Comparison of ENCODE assay signal across 1 cellular context in the genomic region with DNA sequence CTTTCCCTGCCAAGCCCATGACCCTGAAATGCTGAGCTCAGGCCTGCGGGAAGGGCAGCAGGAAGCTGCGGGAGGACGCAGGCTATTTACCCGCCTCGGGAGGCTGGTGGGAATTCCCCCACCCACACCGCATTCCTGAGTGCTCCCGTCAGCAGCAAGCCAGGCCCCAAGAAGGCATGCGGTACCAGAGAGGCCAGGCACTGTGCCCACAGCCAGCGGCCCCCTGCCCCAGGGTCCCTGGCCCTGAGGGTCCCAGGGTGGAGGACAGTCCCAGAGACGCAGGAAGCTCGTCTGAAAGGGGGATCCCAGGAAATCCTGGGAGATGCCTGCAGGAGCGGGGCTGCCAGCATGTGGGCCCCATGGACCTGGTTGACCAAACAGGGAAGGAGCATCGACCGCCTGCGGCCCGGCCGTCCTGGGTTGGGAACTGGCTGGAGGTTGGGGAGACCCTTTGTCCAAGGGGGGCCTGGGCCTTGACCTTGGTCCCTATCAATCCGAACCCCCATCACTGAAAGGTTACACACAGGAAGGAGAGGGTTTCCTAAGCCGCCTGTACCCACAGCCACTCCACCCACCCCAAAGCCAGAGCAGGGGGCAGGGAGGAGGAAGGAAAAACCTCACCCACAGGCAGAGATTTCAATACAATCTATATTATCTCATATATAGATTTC.
A peak's percentile ranks its signal among the peaks of the same experiment; 100 is the strongest.
TF ChIP-seq lines count a peak whose summit lies in the region.

No MANE protein-coding gene starts in this region.

TF ChIP-seq in HepG2, 621 proteins besides CTCF, POLR2A, EP300 and RAD21 (continued from another document and continues in another):
- TF ChIP-seq, protein P1, sequence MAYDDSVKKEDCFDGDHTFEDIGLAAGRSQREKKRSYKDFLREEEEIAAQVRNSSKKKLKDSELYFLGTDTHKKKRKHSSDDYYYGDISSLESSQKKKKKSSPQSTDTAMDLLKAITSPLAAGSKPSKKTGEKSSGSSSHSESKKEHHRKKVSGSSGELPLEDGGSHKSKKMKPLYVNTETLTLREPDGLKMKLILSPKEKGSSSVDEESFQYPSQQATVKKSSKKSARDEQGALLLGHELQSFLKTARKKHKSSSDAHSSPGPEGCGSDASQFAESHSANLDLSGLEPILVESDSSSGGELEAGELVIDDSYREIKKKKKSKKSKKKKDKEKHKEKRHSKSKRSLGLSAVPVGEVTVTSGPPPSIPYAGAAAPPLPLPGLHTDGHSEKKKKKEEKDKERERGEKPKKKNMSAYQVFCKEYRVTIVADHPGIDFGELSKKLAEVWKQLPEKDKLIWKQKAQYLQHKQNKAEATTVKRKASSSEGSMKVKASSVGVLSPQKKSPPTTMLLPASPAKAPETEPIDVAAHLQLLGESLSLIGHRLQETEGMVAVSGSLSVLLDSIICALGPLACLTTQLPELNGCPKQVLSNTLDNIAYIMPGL (CRISPR knock-in tag; IDR thresholded peaks at IDR 0.05; ENCODE audit: borderline replicate concordance in 1 of 2, low read depth in 1 of 2), result no peak; a peak in 2 of 4 replicates
- TF ChIP-seq NRL (CRISPR knock-in tag; IDR thresholded peaks at IDR 0.05; ENCODE audit: borderline replicate concordance) (peak; percentile 67; the same call in 1 of the 2 replicates), ZNF761 (CRISPR knock-in tag; conservative IDR thresholded peaks at IDR 0.05) (no peak), HHEX (CRISPR knock-in tag; IDR thresholded peaks at IDR 0.05) (no peak), NR2F6 (IDR thresholded peaks at IDR 0.05) (no peak), NR2F6 (CRISPR knock-in tag; IDR thresholded peaks at IDR 0.05) (peak; percentile 53), ZNF749 (CRISPR knock-in tag; IDR thresholded peaks at IDR 0.05; ENCODE audit: borderline replicate concordance) (no peak), MED13 (CRISPR knock-in tag; IDR thresholded peaks at IDR 0.05) (no peak), SRSF4 (IDR thresholded peaks at IDR 0.05; ENCODE audit: low read depth, low read length, poor library complexity, severe bottlenecking) (no peak), SMAD3 (CRISPR knock-in tag; IDR thresholded peaks at IDR 0.05) (0 out of 2 replicates have a peak, but pooled peaks have one; percentile 25), ZNF644 (CRISPR knock-in tag; IDR thresholded peaks at IDR 0.05; ENCODE audit: low read depth) (no peak), KDM6A (CRISPR knock-in tag; IDR thresholded peaks at IDR 0.05; ENCODE audit: low read depth) (no peak), TOPORS (CRISPR knock-in tag; IDR thresholded peaks at IDR 0.05) (no peak), ZBTB34 (CRISPR knock-in tag; IDR thresholded peaks at IDR 0.05) (peak; percentile 71), MED8 (CRISPR knock-in tag; IDR thresholded peaks at IDR 0.05; ENCODE audit: insufficient replicate concordance) (no peak), ZNF205 (CRISPR knock-in tag; IDR thresholded peaks at IDR 0.05) (no peak), TARDBP (CRISPR knock-in tag; IDR thresholded peaks at IDR 0.05) (peak; percentile 83; the same call in 1 of the 2 replicates), ETV5 (CRISPR knock-in tag; IDR thresholded peaks at IDR 0.05; ENCODE audit: borderline replicate concordance) (peak; percentile 87), TEAD2 (CRISPR knock-in tag; IDR thresholded peaks at IDR 0.05) (no peak), TBL1XR1 (IDR thresholded peaks at IDR 0.05; ENCODE audit: borderline replicate concordance, low read length, partially characterized antibody) (no peak), ZNF572 (CRISPR knock-in tag; IDR thresholded peaks at IDR 0.05) (0 out of 2 replicates have a peak, but pooled peaks have one; percentile 71), ZNF580 (CRISPR knock-in tag; IDR thresholded peaks at IDR 0.05; ENCODE audit: borderline replicate concordance, low read depth) (no peak; the same call in 1 of the 2 replicates), AGO2 (optimal IDR thresholded peaks at IDR 0.05; ENCODE audit: low read depth, low read length) (peak; percentile 87), TSC22D2 (CRISPR knock-in tag; IDR thresholded peaks at IDR 0.05; ENCODE audit: borderline replicate concordance) (no peak), YEATS2 (CRISPR knock-in tag; IDR thresholded peaks at IDR 0.05; ENCODE audit: borderline replicate concordance) (peak; percentile 67; the same call in 1 of the 2 replicates), ZSCAN21 (CRISPR knock-in tag; IDR thresholded peaks at IDR 0.05; ENCODE audit: borderline replicate concordance) (peak; percentile 45; the same call in 1 of the 2 replicates), ZNF260 (CRISPR knock-in tag; IDR thresholded peaks at IDR 0.05; ENCODE audit: borderline replicate concordance, low read depth) (no peak), ZNF770 (CRISPR knock-in tag; IDR thresholded peaks at IDR 0.05) (peak; percentile 73), ZSCAN31 (CRISPR knock-in tag; IDR thresholded peaks at IDR 0.05; ENCODE audit: low read depth) (no peak), ARNT (IDR thresholded peaks at IDR 0.05) (no peak), ZNF256 (CRISPR knock-in tag; conservative IDR thresholded peaks at IDR 0.05) (no peak), MIER2 (CRISPR knock-in tag; IDR thresholded peaks at IDR 0.05) (no peak), ZNF775 (CRISPR knock-in tag; IDR thresholded peaks at IDR 0.05; ENCODE audit: borderline replicate concordance) (no peak), ZBTB20 (CRISPR knock-in tag; IDR thresholded peaks at IDR 0.05; ENCODE audit: borderline replicate concordance, low read depth) (peak; percentile 81; the same call in 1 of the 2 replicates), POGZ (CRISPR knock-in tag; IDR thresholded peaks at IDR 0.05) (no peak)
- TF ChIP-seq, protein P2, sequence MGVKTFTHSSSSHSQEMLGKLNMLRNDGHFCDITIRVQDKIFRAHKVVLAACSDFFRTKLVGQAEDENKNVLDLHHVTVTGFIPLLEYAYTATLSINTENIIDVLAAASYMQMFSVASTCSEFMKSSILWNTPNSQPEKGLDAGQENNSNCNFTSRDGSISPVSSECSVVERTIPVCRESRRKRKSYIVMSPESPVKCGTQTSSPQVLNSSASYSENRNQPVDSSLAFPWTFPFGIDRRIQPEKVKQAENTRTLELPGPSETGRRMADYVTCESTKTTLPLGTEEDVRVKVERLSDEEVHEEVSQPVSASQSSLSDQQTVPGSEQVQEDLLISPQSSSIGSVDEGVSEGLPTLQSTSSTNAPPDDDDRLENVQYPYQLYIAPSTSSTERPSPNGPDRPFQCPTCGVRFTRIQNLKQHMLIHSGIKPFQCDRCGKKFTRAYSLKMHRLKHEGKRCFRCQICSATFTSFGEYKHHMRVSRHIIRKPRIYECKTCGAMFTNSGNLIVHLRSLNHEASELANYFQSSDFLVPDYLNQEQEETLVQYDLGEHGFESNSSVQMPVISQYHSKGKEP (CRISPR knock-in tag; IDR thresholded peaks at IDR 0.05), result no peak
- TF ChIP-seq, protein P3, sequence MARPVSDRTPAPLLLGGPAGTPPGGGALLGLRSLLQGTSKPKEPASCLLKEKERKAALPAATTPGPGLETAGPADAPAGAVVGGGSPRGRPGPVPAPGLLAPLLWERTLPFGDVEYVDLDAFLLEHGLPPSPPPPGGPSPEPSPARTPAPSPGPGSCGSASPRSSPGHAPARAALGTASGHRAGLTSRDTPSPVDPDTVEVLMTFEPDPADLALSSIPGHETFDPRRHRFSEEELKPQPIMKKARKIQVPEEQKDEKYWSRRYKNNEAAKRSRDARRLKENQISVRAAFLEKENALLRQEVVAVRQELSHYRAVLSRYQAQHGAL (CRISPR knock-in tag; IDR thresholded peaks at IDR 0.05; ENCODE audit: not compliant biosample characterization), result peak; percentile 85
- TF ChIP-seq, protein P4, sequence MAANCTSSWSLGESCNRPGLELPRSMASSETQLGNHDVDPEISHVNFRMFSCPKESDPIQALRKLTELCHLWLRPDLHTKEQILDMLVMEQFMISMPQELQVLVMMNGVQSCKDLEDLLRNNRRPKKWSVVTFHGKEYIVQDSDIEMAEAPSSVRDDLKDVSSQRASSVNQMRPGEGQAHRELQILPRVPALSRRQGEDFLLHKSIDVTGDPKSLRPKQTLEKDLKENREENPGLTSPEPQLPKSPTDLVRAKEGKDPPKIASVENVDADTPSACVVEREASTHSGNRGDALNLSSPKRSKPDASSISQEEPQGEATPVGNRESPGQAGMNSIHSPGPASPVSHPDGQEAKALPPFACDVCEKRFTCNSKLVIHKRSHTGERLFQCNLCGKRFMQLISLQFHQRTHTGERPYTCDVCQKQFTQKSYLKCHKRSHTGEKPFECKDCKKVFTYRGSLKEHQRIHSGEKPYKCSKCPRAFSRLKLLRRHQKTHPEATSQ (CRISPR knock-in tag; IDR thresholded peaks at IDR 0.05; ENCODE audit: borderline replicate concordance), result no peak
- TF ChIP-seq, protein P5, sequence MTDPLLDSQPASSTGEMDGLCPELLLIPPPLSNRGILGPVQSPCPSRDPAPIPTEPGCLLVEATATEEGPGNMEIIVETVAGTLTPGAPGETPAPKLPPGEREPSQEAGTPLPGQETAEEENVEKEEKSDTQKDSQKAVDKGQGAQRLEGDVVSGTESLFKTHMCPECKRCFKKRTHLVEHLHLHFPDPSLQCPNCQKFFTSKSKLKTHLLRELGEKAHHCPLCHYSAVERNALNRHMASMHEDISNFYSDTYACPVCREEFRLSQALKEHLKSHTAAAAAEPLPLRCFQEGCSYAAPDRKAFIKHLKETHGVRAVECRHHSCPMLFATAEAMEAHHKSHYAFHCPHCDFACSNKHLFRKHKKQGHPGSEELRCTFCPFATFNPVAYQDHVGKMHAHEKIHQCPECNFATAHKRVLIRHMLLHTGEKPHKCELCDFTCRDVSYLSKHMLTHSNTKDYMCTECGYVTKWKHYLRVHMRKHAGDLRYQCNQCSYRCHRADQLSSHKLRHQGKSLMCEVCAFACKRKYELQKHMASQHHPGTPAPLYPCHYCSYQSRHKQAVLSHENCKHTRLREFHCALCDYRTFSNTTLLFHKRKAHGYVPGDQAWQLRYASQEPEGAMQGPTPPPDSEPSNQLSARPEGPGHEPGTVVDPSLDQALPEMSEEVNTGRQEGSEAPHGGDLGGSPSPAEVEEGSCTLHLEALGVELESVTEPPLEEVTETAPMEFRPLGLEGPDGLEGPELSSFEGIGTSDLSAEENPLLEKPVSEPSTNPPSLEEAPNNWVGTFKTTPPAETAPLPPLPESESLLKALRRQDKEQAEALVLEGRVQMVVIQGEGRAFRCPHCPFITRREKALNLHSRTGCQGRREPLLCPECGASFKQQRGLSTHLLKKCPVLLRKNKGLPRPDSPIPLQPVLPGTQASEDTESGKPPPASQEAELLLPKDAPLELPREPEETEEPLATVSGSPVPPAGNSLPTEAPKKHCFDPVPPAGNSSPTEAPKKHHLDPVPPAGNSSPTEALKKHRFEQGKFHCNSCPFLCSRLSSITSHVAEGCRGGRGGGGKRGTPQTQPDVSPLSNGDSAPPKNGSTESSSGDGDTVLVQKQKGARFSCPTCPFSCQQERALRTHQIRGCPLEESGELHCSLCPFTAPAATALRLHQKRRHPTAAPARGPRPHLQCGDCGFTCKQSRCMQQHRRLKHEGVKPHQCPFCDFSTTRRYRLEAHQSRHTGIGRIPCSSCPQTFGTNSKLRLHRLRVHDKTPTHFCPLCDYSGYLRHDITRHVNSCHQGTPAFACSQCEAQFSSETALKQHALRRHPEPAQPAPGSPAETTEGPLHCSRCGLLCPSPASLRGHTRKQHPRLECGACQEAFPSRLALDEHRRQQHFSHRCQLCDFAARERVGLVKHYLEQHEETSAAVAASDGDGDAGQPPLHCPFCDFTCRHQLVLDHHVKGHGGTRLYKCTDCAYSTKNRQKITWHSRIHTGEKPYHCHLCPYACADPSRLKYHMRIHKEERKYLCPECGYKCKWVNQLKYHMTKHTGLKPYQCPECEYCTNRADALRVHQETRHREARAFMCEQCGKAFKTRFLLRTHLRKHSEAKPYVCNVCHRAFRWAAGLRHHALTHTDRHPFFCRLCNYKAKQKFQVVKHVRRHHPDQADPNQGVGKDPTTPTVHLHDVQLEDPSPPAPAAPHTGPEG (CRISPR knock-in tag; IDR thresholded peaks at IDR 0.05), result 0 out of 2 replicates have a peak, but pooled peaks have one; percentile 37
- TF ChIP-seq, protein P6, sequence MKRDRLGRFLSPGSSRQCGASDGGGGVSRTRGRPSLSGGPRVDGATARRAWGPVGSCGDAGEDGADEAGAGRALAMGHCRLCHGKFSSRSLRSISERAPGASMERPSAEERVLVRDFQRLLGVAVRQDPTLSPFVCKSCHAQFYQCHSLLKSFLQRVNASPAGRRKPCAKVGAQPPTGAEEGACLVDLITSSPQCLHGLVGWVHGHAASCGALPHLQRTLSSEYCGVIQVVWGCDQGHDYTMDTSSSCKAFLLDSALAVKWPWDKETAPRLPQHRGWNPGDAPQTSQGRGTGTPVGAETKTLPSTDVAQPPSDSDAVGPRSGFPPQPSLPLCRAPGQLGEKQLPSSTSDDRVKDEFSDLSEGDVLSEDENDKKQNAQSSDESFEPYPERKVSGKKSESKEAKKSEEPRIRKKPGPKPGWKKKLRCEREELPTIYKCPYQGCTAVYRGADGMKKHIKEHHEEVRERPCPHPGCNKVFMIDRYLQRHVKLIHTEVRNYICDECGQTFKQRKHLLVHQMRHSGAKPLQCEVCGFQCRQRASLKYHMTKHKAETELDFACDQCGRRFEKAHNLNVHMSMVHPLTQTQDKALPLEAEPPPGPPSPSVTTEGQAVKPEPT (CRISPR knock-in tag; IDR thresholded peaks at IDR 0.05; ENCODE audit: low read depth), result no peak
- TF ChIP-seq, protein P7, sequence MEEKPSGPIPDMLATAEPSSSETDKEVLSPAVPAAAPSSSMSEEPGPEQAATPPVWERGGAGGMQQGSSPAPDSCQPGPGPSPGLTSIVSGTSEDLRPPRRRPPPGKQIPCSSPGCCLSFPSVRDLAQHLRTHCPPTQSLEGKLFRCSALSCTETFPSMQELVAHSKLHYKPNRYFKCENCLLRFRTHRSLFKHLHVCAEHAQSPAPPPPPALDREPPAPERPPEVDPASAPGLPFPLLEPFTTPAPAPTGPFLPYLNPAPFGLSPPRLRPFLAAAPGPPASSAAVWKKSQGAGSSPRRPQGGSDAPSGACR (CRISPR knock-in tag; IDR thresholded peaks at IDR 0.05), result peak; percentile 76; the same call in 1 of the 2 replicates
